ENCODE assay signal across 2 cellular contexts in the genomic region with DNA sequence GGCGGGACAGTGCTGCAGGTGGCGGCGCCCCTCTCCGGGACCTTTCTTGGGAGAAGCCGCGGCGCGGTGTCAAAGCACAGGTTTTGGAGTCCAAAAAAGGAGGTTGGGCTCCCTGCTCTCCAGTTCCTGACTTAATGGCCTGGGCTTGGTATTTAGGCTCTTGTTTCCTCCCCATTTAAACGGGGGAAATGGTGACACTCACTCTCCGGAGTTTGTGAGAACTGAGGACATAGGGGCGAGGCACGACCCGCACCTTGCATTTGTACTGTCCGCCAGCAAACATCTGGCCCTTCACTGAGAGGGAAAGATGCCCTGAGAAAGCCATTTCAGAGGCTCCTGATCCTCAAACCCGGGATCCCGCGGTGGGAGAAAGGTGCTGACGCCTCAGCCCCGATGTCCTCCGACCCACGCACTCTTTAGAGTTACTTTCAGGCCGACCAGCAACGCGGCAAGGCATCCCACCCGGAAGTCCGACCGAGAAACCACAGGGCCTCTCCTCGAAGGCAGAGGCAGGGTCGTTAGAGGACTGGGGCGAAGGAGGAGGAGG.
TF ChIP-seq lines count a peak whose summit lies in the region.

No MANE protein-coding gene starts in this region.

TF ChIP-seq in GM23338, 12 proteins besides CTCF, POLR2A, EP300 and RAD21:
- TF ChIP-seq REST (IDR thresholded peaks at IDR 0.05; ENCODE audit: unreplicated experiment) (no peak), POLR2AphosphoS5 (IDR thresholded peaks at IDR 0.05; ENCODE audit: low read depth) (no peak), ZNF331 (CRISPR knock-in tag; IDR thresholded peaks at IDR 0.05; ENCODE audit: low read depth) (no peak), ETS1 (IDR thresholded peaks at IDR 0.05) (no peak), ZNF114 (CRISPR knock-in tag; IDR thresholded peaks at IDR 0.05) (no peak), EZH2 (IDR thresholded peaks at IDR 0.05; ENCODE audit: low read depth, unreplicated experiment) (no peak), STAT1 (IDR thresholded peaks at IDR 0.05; ENCODE audit: unreplicated experiment) (no peak), CREB1 (CRISPR knock-in tag; IDR thresholded peaks at IDR 0.05; ENCODE audit: low read depth) (no peak)
TF ChIP-seq in GM23338: peak in this region for 0.

TF ChIP-seq in endothelial cell of umbilical vein, 7 proteins besides CTCF, POLR2A, EP300 and RAD21:
- TF ChIP-seq POLR2AphosphoS5 (IDR thresholded peaks at IDR 0.05; ENCODE audit: insufficient read depth, low read depth, low read length) = no peak
- no peak for TF ChIP-seq JUN (IDR thresholded peaks at IDR 0.05; ENCODE audit: borderline replicate concordance, insufficient read depth, insufficient read length, low read depth)
- no peak for TF ChIP-seq MYC (IDR thresholded peaks at IDR 0.05; ENCODE audit: low read depth, low read length)
- TF ChIP-seq EZH2 (IDR thresholded peaks at IDR 0.05; ENCODE audit: borderline replicate concordance, low read depth, low read length, severe bottlenecking) = no peak
- no peak for TF ChIP-seq GATA2 (IDR thresholded peaks at IDR 0.05; ENCODE audit: insufficient read depth, insufficient read length, low read depth, low read length)
- no peak for TF ChIP-seq FOS (IDR thresholded peaks at IDR 0.05; ENCODE audit: borderline replicate concordance, insufficient read depth, low read length)
- TF ChIP-seq, protein P1, sequence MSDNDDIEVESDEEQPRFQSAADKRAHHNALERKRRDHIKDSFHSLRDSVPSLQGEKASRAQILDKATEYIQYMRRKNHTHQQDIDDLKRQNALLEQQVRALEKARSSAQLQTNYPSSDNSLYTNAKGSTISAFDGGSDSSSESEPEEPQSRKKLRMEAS (IDR thresholded peaks at IDR 0.05; ENCODE audit: insufficient read depth, insufficient read length) = no peak
